ENCODE assay signal across 14 cellular contexts in the genomic region with DNA sequence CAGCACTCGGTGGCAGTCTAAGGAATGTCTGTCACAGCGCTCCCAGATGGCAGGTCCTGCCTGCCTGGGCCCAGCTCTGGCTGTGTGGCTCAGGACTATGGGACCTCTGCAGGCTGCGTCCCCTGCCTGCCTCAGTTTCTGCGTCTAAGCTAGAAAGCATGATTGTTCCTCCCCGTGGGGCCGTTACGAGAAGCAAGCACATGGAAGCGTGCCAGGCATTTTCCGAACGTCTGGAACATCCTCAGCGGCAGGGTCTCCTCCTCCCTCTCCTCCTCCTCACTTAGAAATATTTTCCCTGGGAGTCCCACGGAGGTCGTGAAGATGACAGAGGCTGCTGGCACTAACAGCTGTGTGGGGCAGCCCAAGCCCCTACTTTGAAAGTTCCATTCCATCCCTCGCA. TPM values are rescaled to one million over a fixed set of nuclear protein-coding genes. Genes with fewer than 3 reads are reported as not detected.
DNase-seq lines count a peak whose midpoint lies in the region; ATAC-seq and TF ChIP-seq lines count a peak whose summit lies in the region.
"Had no signal": no experiment of that assay in that cellular context is flagged by ENCODE, and none has a peak within 500 bp of the region (broad histone marks: within the 10 kb centered on the region; RNA-seq: fewer than 3 reads in every experiment).

No MANE protein-coding gene starts in this region.

- H3K27ac Mint-ChIP-seq in HFFc6, result peak overlapping the region; percentile 100
- H3K27ac Mint-ChIP-seq in stimulated activated effector memory CD8-positive, alpha-beta T cell treated with anti-CD3 and anti-CD28 coated beads, Interleukin-12 subunit alpha, Interleukin-12 subunit beta, amount 100 ng/mL, for 72 hours, result peak overlapping the region; percentile 8
- no peak overlapping the region for H3K27ac Mint-ChIP-seq in activated T-cell treated with anti-CD3 and anti-CD28 coated beads, Interleukin-2, amount 50 U/mL, for 24 hours
- H3K27ac Mint-ChIP-seq: activated T-helper 2 cell treated with anti-CD3 and anti-CD28 coated beads, Interferon-gamma antibody, Interleukin-2, Interleukin-4, amounts not matched to agents 10 μg/mL and 5 μg/mL and 100 μg/mL, durations not matched to agents 14 hours and 24 hours and 36 hours had no signal

- H3K9ac ChIP-seq in muscle layer of colon (ENCODE audit: low read length), result no peak overlapping the region

- no peak overlapping the region for H3K4me3 ChIP-seq in esophagus squamous epithelium
- no peak overlapping the region for H3K4me3 ChIP-seq in muscle layer of colon (ENCODE audit: low read depth in 1 of 2, low read length in 2 of 2)

- H3K4me3 Mint-ChIP-seq in HFFc6, result peak overlapping the region; percentile 50
- H3K4me3 Mint-ChIP-seq in stimulated activated effector memory CD8-positive, alpha-beta T cell treated with anti-CD3 and anti-CD28 coated beads, Interleukin-12 subunit alpha, Interleukin-12 subunit beta, amount 100 ng/mL, for 72 hours, result no peak overlapping the region
- no peak overlapping the region for H3K4me3 Mint-ChIP-seq in activated T-cell treated with anti-CD3 and anti-CD28 coated beads, Interleukin-2, amount 50 U/mL, for 24 hours
- H3K4me3 Mint-ChIP-seq: activated CD4-positive, alpha-beta T cell treated with anti-CD3 and anti-CD28 coated beads, Interleukin-2, amount 10 ng/mL, durations not matched to agents 24 days and 14 days had no signal

- 66 to 79% methylated on average over 12 to 14 of the region's 14 CpGs for WGBS in esophagus squamous epithelium, 2 donors

- no peaks in the 10 kb centered on the region for H3K9me3 ChIP-seq in esophagus squamous epithelium
- H3K9me3 ChIP-seq in muscle layer of colon (ENCODE audit: low read length), result no peaks in the 10 kb centered on the region

- DNase-seq in HFFc6 (no peak), esophagus squamous epithelium (lab: John Stamatoyannopoulos, UW) (no peak), GM19240 (ENCODE audit: insufficient read length, low spot score) (no peak)
- DNase-seq in stimulated activated effector memory CD8-positive, alpha-beta T cell treated with anti-CD3 and anti-CD28 coated beads, Interleukin-12 subunit alpha, Interleukin-12 subunit beta, amount 100 ng/mL, for 72 hours (ENCODE audit: low spot score in 2 of 2), result no peak
- DNase-seq in activated T-cell treated with anti-CD3 and anti-CD28 coated beads, Interleukin-2, amount 50 U/mL, for 24 hours, result no peak
- DNase-seq: activated CD4-positive, alpha-beta T cell treated with anti-CD3 and anti-CD28 coated beads, Interleukin-2, amount 10 ng/mL, durations not matched to agents 24 days and 14 days; DMS79 treated with DMSO at 0.1 percent for 48 hours; GOT3; midbrain had no signal

- no peak for ATAC-seq in stimulated activated effector memory CD8-positive, alpha-beta T cell treated with anti-CD3 and anti-CD28 coated beads, Interleukin-12 subunit alpha, Interleukin-12 subunit beta, amount 100 ng/mL, for 72 hours
- ATAC-seq in GM18511 (IDR thresholded peaks at IDR 0.05; ENCODE audit: unreplicated experiment) (no peak), GM18520 (IDR thresholded peaks at IDR 0.05; ENCODE audit: unreplicated experiment) (no peak)

- peaks cover 18 to 50% (median 32%) of the 10 kb centered on the region in 3 donors for H3K4me1 ChIP-seq in esophagus squamous epithelium
- H3K4me1 ChIP-seq in muscle layer of colon (ENCODE audit: insufficient read depth, low read length), result peaks cover 38% of the 10 kb centered on the region

- H3K36me3 Mint-ChIP-seq in HFFc6 (ENCODE audit: low read depth), result peaks cover 14% of the 10 kb centered on the region
- peaks cover 15% of the 10 kb centered on the region for H3K36me3 Mint-ChIP-seq in stimulated activated effector memory CD8-positive, alpha-beta T cell treated with anti-CD3 and anti-CD28 coated beads, Interleukin-12 subunit alpha, Interleukin-12 subunit beta, amount 100 ng/mL, for 72 hours
- H3K36me3 Mint-ChIP-seq in activated T-cell treated with anti-CD3 and anti-CD28 coated beads, Interleukin-2, amount 50 U/mL, for 24 hours (ENCODE audit: low read depth), result no peaks in the 10 kb centered on the region

- no peaks in the 10 kb centered on the region for H3K9me3 Mint-ChIP-seq in HFFc6
- H3K9me3 Mint-ChIP-seq in stimulated activated effector memory CD8-positive, alpha-beta T cell treated with anti-CD3 and anti-CD28 coated beads, Interleukin-12 subunit alpha, Interleukin-12 subunit beta, amount 100 ng/mL, for 72 hours, result no peaks in the 10 kb centered on the region
- H3K9me3 Mint-ChIP-seq in activated T-cell treated with anti-CD3 and anti-CD28 coated beads, Interleukin-2, amount 50 U/mL, for 24 hours, result no peaks in the 10 kb centered on the region
- H3K9me3 Mint-ChIP-seq: activated CD4-positive, alpha-beta T cell treated with anti-CD3 and anti-CD28 coated beads, Interleukin-2, amount 10 ng/mL, durations not matched to agents 24 days and 14 days; activated T-helper 2 cell treated with anti-CD3 and anti-CD28 coated beads, Interferon-gamma antibody, Interleukin-2, Interleukin-4, amounts not matched to agents 10 μg/mL and 5 μg/mL and 100 μg/mL, durations not matched to agents 14 hours and 24 hours and 36 hours had no signal

- no peak for TF ChIP-seq POLR2A in esophagus squamous epithelium (IDR thresholded peaks at IDR 0.05)

- no peaks in the 10 kb centered on the region for H3K36me3 ChIP-seq in esophagus squamous epithelium
- H3K36me3 ChIP-seq in muscle layer of colon (ENCODE audit: insufficient read depth, low read length), result no peaks in the 10 kb centered on the region

- H3K27me3 Mint-ChIP-seq in HFFc6 (ENCODE audit: insufficient read depth), result peaks cover 8% of the 10 kb centered on the region
- H3K27me3 Mint-ChIP-seq in activated T-cell treated with anti-CD3 and anti-CD28 coated beads, Interleukin-2, amount 50 U/mL, for 24 hours, result no peaks in the 10 kb centered on the region

- intact Hi-C loops in esophagus squamous epithelium (cut with DNase I), result no loop called here

- no peak for TF ChIP-seq CTCF in HFFc6 (IDR thresholded peaks at IDR 0.05)
- no peak for TF ChIP-seq CTCF in esophagus squamous epithelium (IDR thresholded peaks at IDR 0.05)

- H3K4me1 Mint-ChIP-seq in HFFc6 (ENCODE audit: low read depth), result peaks cover 49% of the 10 kb centered on the region
- peaks cover 46% of the 10 kb centered on the region for H3K4me1 Mint-ChIP-seq in stimulated activated effector memory CD8-positive, alpha-beta T cell treated with anti-CD3 and anti-CD28 coated beads, Interleukin-12 subunit alpha, Interleukin-12 subunit beta, amount 100 ng/mL, for 72 hours
- H3K4me1 Mint-ChIP-seq in activated T-cell treated with anti-CD3 and anti-CD28 coated beads, Interleukin-2, amount 50 U/mL, for 24 hours (ENCODE audit: low read depth), result peaks cover 34% of the 10 kb centered on the region

- H3K27ac ChIP-seq in esophagus squamous epithelium, result peak overlapping the region; percentile 48 to 77 (median 63)
- H3K27ac ChIP-seq in muscle layer of colon (ENCODE audit: low read depth, low read length), result peak overlapping the region; percentile 7
- H3K27ac ChIP-seq: HL-60 had no signal

- peaks cover 0 to 9% (median 0%) of the 10 kb centered on the region in 4 donors for H3K27me3 ChIP-seq in esophagus squamous epithelium
- no peaks in the 10 kb centered on the region for H3K27me3 ChIP-seq in muscle layer of colon (ENCODE audit: control insufficient read depth in 1 of 2, insufficient read depth in 2 of 2, low read length in 2 of 2)

RNA-seq across cellular contexts. Expression of gene LRRFIP1, which starts 43.3 kb away (rescaled TPM):
- total RNA-seq in HFFc6 (2021; fragmentation: NEBNext Ultra II Directional; extraction: Animal tissue kit (Norgen Biotek cat#: 25700)), result 100 to 1,000 TPM in 4 of 6 experiments, 10 to 100 TPM in 2; 90.6 to 107 (median 102) TPM
- total RNA-seq in esophagus squamous epithelium, result 100 to 1,000 TPM in 2 of 4 donors, 10 to 100 TPM in 2; 84.9 to 152 (median 120) TPM
